29 cellular contexts compared by ENCODE assay signal in genomic region chr5:117138523-117138922, GRCh38.
"Had no signal": no experiment of that assay in that cellular context is flagged by ENCODE, and none has a peak within 500 bp of the region (broad histone marks: within the 10 kb centered on the region; RNA-seq: fewer than 3 reads in every experiment).

No MANE protein-coding gene starts in this region.

- H3K4me2 ChIP-seq: hepatocyte had no signal

- ATAC-seq: activated naive CD8-positive, alpha-beta T cell treated with anti-CD3 and anti-CD28 coated beads, Interleukin-2, amount 50 U/mL, for 24 hours; activated T-cell treated with anti-CD3 and anti-CD28 coated beads, Interleukin-2, amount 50 U/mL, for 72 hours; activated T-helper 17 cell treated with anti-CD3 and anti-CD28 coated beads, Interleukin-2, amount 50 U/mL, for 72 hours; body of pancreas; esophagus mucosa; foreskin keratinocyte; gastroesophageal sphincter; heart right ventricle had no signal

- H3K27ac Mint-ChIP-seq: activated CD4-positive, alpha-beta memory T cell treated with anti-CD3 and anti-CD28 coated beads, Interleukin-2, amount 10 ng/mL, durations not matched to agents 7 days and 5 days; activated CD4-positive, alpha-beta T cell treated with anti-CD3 and anti-CD28 coated beads, Interleukin-2, amount 10 ng/mL, durations not matched to agents 7 days and 5 days; activated naive CD4-positive, alpha-beta T cell treated with anti-CD3 and anti-CD28 coated beads for 36 hours; activated naive CD4-positive, alpha-beta T cell treated with anti-CD3 and anti-CD28 coated beads, Interleukin-2, amount 50 U/mL, for 24 hours; activated naive CD8-positive, alpha-beta T cell treated with anti-CD3 and anti-CD28 coated beads for 36 hours; activated naive CD8-positive, alpha-beta T cell treated with anti-CD3 and anti-CD28 coated beads, Interleukin-2, amount 50 U/mL, for 24 hours; activated T-cell treated with anti-CD3 and anti-CD28 coated beads, Interleukin-2, amount 50 U/mL, for 24 hours; activated T-cell treated with anti-CD3 and anti-CD28 coated beads, Interleukin-2, amount 50 U/mL, for 72 hours; activated T-helper 17 cell treated with anti-CD3 and anti-CD28 coated beads, Interleukin-2, amount 50 U/mL, for 72 hours had no signal

- H3K4me1 ChIP-seq: adrenal gland, body of pancreas, colonic mucosa, foreskin keratinocyte, gastroesophageal sphincter had no signal

- H3K4me3 Mint-ChIP-seq: activated CD4-positive, alpha-beta memory T cell treated with anti-CD3 and anti-CD28 coated beads, Interleukin-2, amount 10 ng/mL, durations not matched to agents 7 days and 5 days; activated CD4-positive, alpha-beta T cell treated with anti-CD3 and anti-CD28 coated beads, Interleukin-2, amount 10 ng/mL, durations not matched to agents 7 days and 5 days; activated naive CD4-positive, alpha-beta T cell treated with anti-CD3 and anti-CD28 coated beads for 36 hours; activated naive CD4-positive, alpha-beta T cell treated with anti-CD3 and anti-CD28 coated beads, Interleukin-2, amount 50 U/mL, for 24 hours; activated naive CD8-positive, alpha-beta T cell treated with anti-CD3 and anti-CD28 coated beads for 36 hours; activated naive CD8-positive, alpha-beta T cell treated with anti-CD3 and anti-CD28 coated beads, Interleukin-2, amount 50 U/mL, for 24 hours; activated T-cell treated with anti-CD3 and anti-CD28 coated beads, Interleukin-2, amount 50 U/mL, for 24 hours; activated T-cell treated with anti-CD3 and anti-CD28 coated beads, Interleukin-2, amount 50 U/mL, for 72 hours; activated T-helper 17 cell treated with anti-CD3 and anti-CD28 coated beads, Interleukin-2, amount 50 U/mL, for 72 hours had no signal

- H2AFZ ChIP-seq: hepatocyte had no signal

- H3K4me1 Mint-ChIP-seq: activated CD4-positive, alpha-beta memory T cell treated with anti-CD3 and anti-CD28 coated beads, Interleukin-2, amount 10 ng/mL, durations not matched to agents 7 days and 5 days; activated CD4-positive, alpha-beta T cell treated with anti-CD3 and anti-CD28 coated beads, Interleukin-2, amount 10 ng/mL, durations not matched to agents 7 days and 5 days; activated naive CD4-positive, alpha-beta T cell treated with anti-CD3 and anti-CD28 coated beads, Interleukin-2, amount 50 U/mL, for 24 hours; activated naive CD8-positive, alpha-beta T cell treated with anti-CD3 and anti-CD28 coated beads for 36 hours; activated naive CD8-positive, alpha-beta T cell treated with anti-CD3 and anti-CD28 coated beads, Interleukin-2, amount 50 U/mL, for 24 hours; activated T-helper 17 cell treated with anti-CD3 and anti-CD28 coated beads, Interleukin-2, amount 50 U/mL, for 72 hours had no signal

- H3K9me3 ChIP-seq: adrenal gland, body of pancreas, colonic mucosa, gastroesophageal sphincter had no signal

- H3K27ac ChIP-seq: adrenal gland, body of pancreas, colonic mucosa, foreskin keratinocyte, gastroesophageal sphincter, hepatocyte had no signal

- H3K36me3 Mint-ChIP-seq: activated naive CD4-positive, alpha-beta T cell treated with anti-CD3 and anti-CD28 coated beads, Interleukin-2, amount 50 U/mL, for 24 hours; activated naive CD8-positive, alpha-beta T cell treated with anti-CD3 and anti-CD28 coated beads for 36 hours had no signal

- H3K9me3 Mint-ChIP-seq: activated CD4-positive, alpha-beta memory T cell treated with anti-CD3 and anti-CD28 coated beads, Interleukin-2, amount 10 ng/mL, durations not matched to agents 7 days and 5 days; activated CD4-positive, alpha-beta T cell treated with anti-CD3 and anti-CD28 coated beads, Interleukin-2, amount 10 ng/mL, durations not matched to agents 7 days and 5 days; activated naive CD4-positive, alpha-beta T cell treated with anti-CD3 and anti-CD28 coated beads for 36 hours had no signal

- H3K27me3 Mint-ChIP-seq: activated CD4-positive, alpha-beta memory T cell treated with anti-CD3 and anti-CD28 coated beads, Interleukin-2, amount 10 ng/mL, durations not matched to agents 7 days and 5 days; activated CD4-positive, alpha-beta T cell treated with anti-CD3 and anti-CD28 coated beads, Interleukin-2, amount 10 ng/mL, durations not matched to agents 7 days and 5 days; activated naive CD4-positive, alpha-beta T cell treated with anti-CD3 and anti-CD28 coated beads, Interleukin-2, amount 50 U/mL, for 24 hours; activated naive CD8-positive, alpha-beta T cell treated with anti-CD3 and anti-CD28 coated beads for 36 hours; activated naive CD8-positive, alpha-beta T cell treated with anti-CD3 and anti-CD28 coated beads, Interleukin-2, amount 50 U/mL, for 24 hours; activated T-cell treated with anti-CD3 and anti-CD28 coated beads, Interleukin-2, amount 50 U/mL, for 24 hours; activated T-helper 17 cell treated with anti-CD3 and anti-CD28 coated beads, Interleukin-2, amount 50 U/mL, for 72 hours had no signal

- H3K4me3 ChIP-seq: adrenal gland, body of pancreas, colonic mucosa, gastroesophageal sphincter, heart right ventricle, hepatocyte had no signal

- H3K79me2 ChIP-seq: hepatocyte had no signal

- DNase-seq: activated CD4-positive, alpha-beta memory T cell treated with anti-CD3 and anti-CD28 coated beads, Interleukin-2, amount 10 ng/mL, durations not matched to agents 7 days and 5 days; activated CD4-positive, alpha-beta T cell treated with anti-CD3 and anti-CD28 coated beads for 1 hour; activated CD4-positive, alpha-beta T cell treated with anti-CD3 and anti-CD28 coated beads for 4 hours; activated CD4-positive, alpha-beta T cell treated with anti-CD3 and anti-CD28 coated beads, Interleukin-2, amount 10 ng/mL, durations not matched to agents 7 days and 5 days; activated CD4-positive, alpha-beta T cell treated with anti-CD3 and anti-CD28 coated beads, Interleukin-2, amount 50 U/mL, for 4 hours; activated CD4-positive, CD25-positive, alpha-beta regulatory T cell; activated CD8-positive, alpha-beta memory T cell treated with anti-CD3 and anti-CD28 coated beads, Interleukin-2, amount 50 U/mL, for 48 hours; activated effector memory CD4-positive, alpha-beta T cell treated with Interleukin-2 at 50 U/mL for 16 hours; activated naive CD4-positive, alpha-beta T cell treated with anti-CD3 and anti-CD28 coated beads for 36 hours; activated naive CD8-positive, alpha-beta T cell treated with anti-CD3 and anti-CD28 coated beads for 36 hours; activated naive CD8-positive, alpha-beta T cell treated with anti-CD3 and anti-CD28 coated beads, Interleukin-2, amount 50 U/mL, for 24 hours; activated T-cell treated with anti-CD3 and anti-CD28 coated beads for 4 hours; activated T-cell treated with anti-CD3 and anti-CD28 coated beads, Interleukin-2, amount 50 U/mL, for 24 hours; activated T-cell treated with anti-CD3 and anti-CD28 coated beads, Interleukin-2, amount 50 U/mL, for 72 hours; adrenal gland; amygdala; aorta; body of pancreas; caudate nucleus; colonic mucosa; effector CD8-positive, alpha-beta T cell; foreskin keratinocyte; heart right ventricle; T-helper 2 cell had no signal

- H3K36me3 ChIP-seq: adrenal gland, colonic mucosa, gastroesophageal sphincter, heart right ventricle had no signal

- H3K27me3 ChIP-seq: adrenal gland, body of pancreas, colonic mucosa, foreskin keratinocyte, gastroesophageal sphincter, heart right ventricle, hepatocyte had no signal
